In genomic region chr12:46071769-46072624, GRCh38 we compare ENCODE assay signal across 8 cellular contexts.
DNase-seq lines count a peak whose midpoint lies in the region; ATAC-seq and TF ChIP-seq lines count a peak whose summit lies in the region.

No MANE protein-coding gene starts in this region.

- peak overlapping the region; percentile 59 for H3K4me2 ChIP-seq in mammary epithelial cell (ENCODE audit: insufficient read depth, low read depth, low read length)

- no peaks in the 10 kb centered on the region for H3K9me3 ChIP-seq in mammary epithelial cell (replicated peaks; ENCODE audit: insufficient read depth, low read length)

- dilution Hi-C loops in mammary epithelial cell (cut with HindIII; ENCODE audit: low sequenced_read_pairs): no loop called here

- H3K4me3 ChIP-seq in WI38 (ENCODE audit: low read depth, low read length) (no peak overlapping the region), mammary epithelial cell (replicated peaks in 1 of 3; ENCODE audit: insufficient read depth in 1 of 3, low read depth in 2 of 3, low read length in 3 of 3) (no peak overlapping the region)

- no peaks in the 10 kb centered on the region for H3K27me3 ChIP-seq in mammary epithelial cell (ENCODE audit: insufficient read depth, low read length)

- intact Hi-C loops in mammary epithelial cell (cut with micrococcal nuclease): loop anchor here (1.0 to 5.0 kb wide), 9 partner anchors 39 to 949 kb away; no protein-coding TSS in a partner anchor

- BruUV-seq in mammary epithelial cell (replicated peaks; lab: Mats Ljungman, UMichigan): no TSS peak

- no peaks in the 10 kb centered on the region for H3K36me3 ChIP-seq in mammary epithelial cell (ENCODE audit: insufficient read depth, low read length)

- peak overlapping the region; percentile 93 for H2AFZ ChIP-seq in mammary epithelial cell (ENCODE audit: low read depth, low read length)

- 58% methylated on average over 7 of the region's 8 CpGs for WGBS in mammary epithelial cell (ENCODE audit: low coverage, missing lambda C conversion rate)

- CTCF ChIA-PET in mammary epithelial cell (lab: Charles Lee; ENCODE audit: low non-redundant PET): interaction anchor here (0.6 to 1.7 kb wide), 3 partner anchors 53 to 605 kb away, joined by 4 to 11 read pairs (median 5); no protein-coding TSS in a partner anchor

- H3K27ac ChIP-seq in mammary epithelial cell (ENCODE audit: insufficient read depth, low read depth, low read length): peak overlapping the region; percentile 15

- peak; percentile 99 for ATAC-seq in GM18867 (IDR thresholded peaks at IDR 0.05; ENCODE audit: unreplicated experiment)
- ATAC-seq in HG03095 (IDR thresholded peaks at IDR 0.05; ENCODE audit: unreplicated experiment): peak; percentile 95

- in situ Hi-C loops in mammary epithelial cell (cut with MboI; ENCODE audit: low sequenced_read_pairs in 2 of 2): no loop called here

- TF ChIP-seq CTCF in WI38 (IDR thresholded peaks at IDR 0.05; ENCODE audit: low read depth, low read length): peak; percentile 100
- TF ChIP-seq CTCF in mammary epithelial cell (conservative IDR thresholded peaks at IDR 0.05 in 1 of 2, IDR thresholded peaks at IDR 0.05 in 1 of 2; ENCODE audit: extremely low read depth in 1 of 2, insufficient read depth in 1 of 2, low read depth in 1 of 2, low read length in 2 of 2): peak; percentile 100

- H3K79me2 ChIP-seq in mammary epithelial cell (ENCODE audit: insufficient read depth, low read length): no peaks in the 10 kb centered on the region

- H4K20me1 ChIP-seq in mammary epithelial cell (ENCODE audit: insufficient read depth, low read length): no peaks in the 10 kb centered on the region

- H3K4me1 ChIP-seq in mammary epithelial cell (ENCODE audit: insufficient read depth, low read length): peaks cover 24% of the 10 kb centered on the region

- DNase-seq in AG08396 (ENCODE audit: low spot score): peak; percentile 83
- DNase-seq in NCI-H2196 (lab: John Stamatoyannopoulos, UW; ENCODE audit: unreplicated experiment): peak; percentile 91
- peak; percentile 70 for DNase-seq in mammary epithelial cell
- DNase-seq in kidney glomerular epithelial cell (lab: John Stamatoyannopoulos, UW): peak; percentile 80
- peak; percentile 61 to 64 for DNase-seq in stimulated activated CD4-positive, alpha-beta T cell treated with anti-CD3 and anti-CD28 coated beads, Interleukin-2, amount 100 ng/mL, for 48 hours

- no peak overlapping the region for H3K9ac ChIP-seq in mammary epithelial cell (ENCODE audit: insufficient read depth, low read length)
